22 cellular contexts compared by ENCODE assay signal in the genomic region with DNA sequence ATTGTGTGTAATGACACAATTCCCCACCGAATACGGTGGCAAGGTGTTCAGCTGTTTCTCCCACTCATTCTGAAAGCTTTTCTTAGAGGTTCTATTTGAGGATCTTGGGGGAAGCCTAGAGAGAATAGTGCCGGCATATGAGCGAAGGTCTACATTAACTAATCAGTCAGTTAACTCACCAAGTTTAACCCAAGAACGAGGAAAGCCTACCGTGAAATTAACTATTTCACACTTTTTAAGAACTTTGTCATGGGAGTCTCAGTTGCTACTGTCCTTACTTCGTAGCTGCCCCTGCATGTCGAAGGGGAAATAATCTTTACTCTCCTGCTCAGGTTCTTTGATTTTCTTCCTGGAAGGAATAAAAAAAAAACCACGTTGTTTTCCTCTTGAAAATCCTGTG.
DNase-seq lines count a peak whose midpoint lies in the region; TF ChIP-seq lines count a peak whose summit lies in the region.
"Had no signal": no experiment of that assay in that cellular context is flagged by ENCODE, and none has a peak within 500 bp of the region (broad histone marks: within the 10 kb centered on the region; RNA-seq: fewer than 3 reads in every experiment).

No MANE protein-coding gene starts in this region.

- H3K36me3 Mint-ChIP-seq in progenitor cell of endocrine pancreas (ENCODE audit: insufficient read depth), result no peaks in the 10 kb centered on the region
- H3K36me3 Mint-ChIP-seq: CD14-positive monocyte had no signal

- no peaks in the 10 kb centered on the region for H3K27me3 ChIP-seq in MG63
- no peaks in the 10 kb centered on the region for H3K27me3 ChIP-seq in SJCRH30
- H3K27me3 ChIP-seq: BE2C; BLaER1 treated with 17β-estradiol and CSF1 and Interleukin-3, amounts not matched to agents 10 nM and 100 nM had no signal

- H3K36me3 ChIP-seq in MG63 (no peaks in the 10 kb centered on the region), SJCRH30 (no peaks in the 10 kb centered on the region)
- H3K36me3 ChIP-seq: BE2C; BLaER1 treated with 17β-estradiol and CSF1 and Interleukin-3, amounts not matched to agents 10 nM and 100 nM had no signal

- H3K27me3 Mint-ChIP-seq in progenitor cell of endocrine pancreas, result peaks cover 11% of the 10 kb centered on the region

- peak overlapping the region; percentile 94 for H3K27ac ChIP-seq in SJCRH30
- H3K27ac ChIP-seq: A549; BLaER1 treated with 17β-estradiol and CSF1 and Interleukin-3, amounts not matched to agents 10 nM and 100 nM; GM23248 had no signal

- H3K27ac Mint-ChIP-seq in progenitor cell of endocrine pancreas, result no peak overlapping the region
- H3K27ac Mint-ChIP-seq: CD14-positive monocyte; CD4-positive, alpha-beta T cell; CD8-positive, alpha-beta memory T cell; H9 had no signal

- peaks cover 3% of the 10 kb centered on the region for H3K9me3 Mint-ChIP-seq in progenitor cell of endocrine pancreas (ENCODE audit: low read depth)
- H3K9me3 Mint-ChIP-seq: CD4-positive, alpha-beta T cell; CD8-positive, alpha-beta memory T cell; H9 had no signal

- no peaks in the 10 kb centered on the region for H3K4me1 Mint-ChIP-seq in progenitor cell of endocrine pancreas (ENCODE audit: low read depth)
- H3K4me1 Mint-ChIP-seq: CD14-positive monocyte; CD8-positive, alpha-beta memory T cell had no signal

- H3K4me3 Mint-ChIP-seq in progenitor cell of endocrine pancreas (ENCODE audit: low read depth), result no peak overlapping the region
- H3K4me3 Mint-ChIP-seq: CD14-positive monocyte; CD4-positive, alpha-beta T cell; CD8-positive, alpha-beta memory T cell; H9 had no signal

- H3K9me3 ChIP-seq in MG63, result no peaks in the 10 kb centered on the region
- H3K9me3 ChIP-seq in SJCRH30 (replicated peaks), result no peaks in the 10 kb centered on the region
- H3K9me3 ChIP-seq: A549, BE2C had no signal

- H3K4me3 ChIP-seq in MG63 (peak overlapping the region; percentile 13; the same call in 1 of the 2 replicates), SJCRH30 (peak overlapping the region; percentile 15; the same call in 1 of the 2 replicates)
- H3K4me3 ChIP-seq: A549; BLaER1 treated with 17β-estradiol and CSF1 and Interleukin-3, amounts not matched to agents 10 nM and 100 nM; GM12878; GM23248 had no signal

- no peak for DNase-seq in MG63
- DNase-seq in SJCRH30, result peak; percentile 53 to 91
- peak; percentile 21 for DNase-seq in putamen (ENCODE audit: low spot score)
- DNase-seq in activated T-cell treated with anti-CD3 and anti-CD28 coated beads for 4 hours, result no peak
- no peak for DNase-seq in NCI-H82 treated with DMSO at 0.1 percent for 48 hours (lab: John Stamatoyannopoulos, UW; ENCODE audit: unreplicated experiment)
- DNase-seq in progenitor cell of endocrine pancreas (ENCODE audit: low spot score, unreplicated experiment), result no peak
- DNase-seq: 8988T; ACHN; AML-193; BE2C; CD4-positive, alpha-beta T cell; CD8-positive, alpha-beta memory T cell; DMS 273 treated with DMSO at 0.1 percent for 48 hours; DMS79; EL; GDM1; GM23248; H9 had no signal

- H3K4me1 ChIP-seq in SJCRH30, result peaks cover 29% of the 10 kb centered on the region
- H3K4me1 ChIP-seq: A549; BE2C; BLaER1 treated with 17β-estradiol and CSF1 and Interleukin-3, amounts not matched to agents 10 nM and 100 nM had no signal

- no peak for TF ChIP-seq CTCF in progenitor cell of endocrine pancreas (IDR thresholded peaks at IDR 0.05; ENCODE audit: unreplicated experiment)

Comparison
In these comparisons a context has a peak if more than half of its experiments do, and no peak if none do; other contexts are left out.
1. DNase-seq: peak in SJCRH30 (2 of 2) and putamen (single experiment); none in MG63 (single experiment), activated T-cell treated with anti-CD3 and anti-CD28 coated beads for 4 hours (single experiment), NCI-H82 treated with DMSO at 0.1 percent for 48 hours (single experiment) and progenitor cell of endocrine pancreas (single experiment).